8 cellular contexts compared by ENCODE assay signal in the genomic region with DNA sequence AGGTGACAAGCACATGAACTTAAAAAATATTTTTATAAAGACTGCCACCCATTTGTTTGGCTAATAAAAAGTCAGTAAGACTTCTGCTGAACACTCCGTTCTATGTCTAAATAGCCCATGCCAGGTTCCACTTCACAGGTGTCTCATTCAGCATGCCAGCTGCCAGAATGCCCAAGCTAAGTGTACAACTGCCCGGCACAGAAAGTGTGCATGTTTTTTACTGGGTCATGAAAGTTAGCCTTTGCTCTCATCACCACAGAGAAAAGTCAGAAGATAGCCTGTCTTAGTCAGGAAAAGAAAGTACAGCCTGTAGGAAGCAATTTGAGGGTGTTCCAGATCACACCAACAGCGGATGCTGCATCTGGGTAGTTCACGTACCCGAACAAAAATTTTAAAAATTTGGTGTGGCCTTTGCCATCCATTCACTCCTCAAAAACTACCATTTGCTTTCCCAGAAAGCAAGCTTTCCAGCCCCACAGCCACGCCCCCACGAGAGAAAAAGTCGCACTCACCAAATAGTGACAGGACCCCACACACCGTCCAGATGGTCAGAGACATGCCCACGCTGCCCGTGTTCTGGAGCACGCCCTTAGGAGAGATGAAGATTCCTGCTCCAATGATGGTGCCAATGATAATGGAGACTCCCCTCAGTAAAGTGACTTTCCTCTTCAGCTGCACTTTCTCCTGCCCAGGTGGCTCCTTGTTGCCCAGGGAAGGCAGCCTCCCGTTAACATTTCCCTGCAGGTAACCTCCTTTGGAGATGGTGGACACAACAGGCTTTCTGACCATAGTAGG. TPM values are rescaled to one million over a fixed set of nuclear protein-coding genes. Genes with fewer than 3 reads are reported as not detected.
DNase-seq lines count a peak whose midpoint lies in the region; ATAC-seq, FAIRE-seq and TF ChIP-seq lines count a peak whose summit lies in the region.

No MANE protein-coding gene starts in this region.

- TSS peak; percentile 85 for BruUV-seq in PC-3 (replicated peaks; lab: Mats Ljungman, UMichigan)

- peak overlapping the region; percentile 96 for H3K4me2 ChIP-seq in PC-3 (ENCODE audit: low read length)

- no peaks in the 10 kb centered on the region for H3K9me3 Mint-ChIP-seq in chondrocyte (ENCODE audit: low read depth)

- no peak for FAIRE-seq in H54 (lab: Jason Lieb, UNC)

- H3F3A ChIP-seq in PC-3 (ENCODE audit: low read length, unreplicated experiment) = no peaks in the 10 kb centered on the region

- H3K4me1 Mint-ChIP-seq in chondrocyte (ENCODE audit: low read depth) = peaks cover 51% of the 10 kb centered on the region

- peak overlapping the region; percentile 91 for H3K27ac ChIP-seq in PC-3 (ENCODE audit: low read length)

- peak overlapping the region; percentile 93 for H3K4me3 Mint-ChIP-seq in chondrocyte (ENCODE audit: unreplicated experiment)

- DNase-seq in EH (ENCODE audit: low read depth) (peak; percentile 84), H54 (ENCODE audit: insufficient read length, low spot score) (no peak), PC-3 (peak; percentile 30), chondrocyte (ENCODE audit: low spot score) (no peak), myocyte (ENCODE audit: low read depth) (peak; percentile 43), MV-4-11 (lab: John Stamatoyannopoulos, UW) (no peak), HPDE6-E6E7 (ENCODE audit: extremely low spot score) (no peak)

- POLR2A ChIA-PET in PC-3 (lab: Charles Lee; ENCODE audit: unreplicated experiment) = no interaction called here

- intact Hi-C loops in PC-3 (cut with micrococcal nuclease) = loop anchor here (1.0 to 10.0 kb wide), 3 partner anchors 33 to 163 kb away; no protein-coding TSS in a partner anchor

- ATAC-seq in PC-3 (peak; percentile 41), HG02884 (IDR thresholded peaks at IDR 0.05; ENCODE audit: unreplicated experiment) (no peak)

- H3K36me3 Mint-ChIP-seq in chondrocyte (ENCODE audit: low read depth) = no peaks in the 10 kb centered on the region

- peaks cover 29% of the 10 kb centered on the region for H3K4me1 ChIP-seq in PC-3 (ENCODE audit: insufficient read depth, low read length)

- H3K36me3 ChIP-seq in PC-3 (ENCODE audit: low read depth, low read length) = no peaks in the 10 kb centered on the region

- CTCF ChIA-PET in PC-3 (lab: Charles Lee) = interaction anchor here (0.7 kb wide), 1 partner anchor 19 kb away, joined by 4 read pairs; no protein-coding TSS in a partner anchor

- peaks cover 53% of the 10 kb centered on the region for H3K79me2 ChIP-seq in PC-3 (ENCODE audit: low read length)

- H3K9ac ChIP-seq in PC-3 (ENCODE audit: low read length) = peak overlapping the region; percentile 89

- TF ChIP-seq POLR2A in H54 (IDR thresholded peaks at IDR 0.05; ENCODE audit: low read depth, low read length) = peak; percentile 19; the same call in 1 of the 2 replicates

- no peaks in the 10 kb centered on the region for H3K9me2 ChIP-seq in PC-3 (replicated peaks; ENCODE audit: low read length)

- TF ChIP-seq CTCF in PC-3 (conservative IDR thresholded peaks at IDR 0.05; ENCODE audit: low read depth, low read length) (no peak), chondrocyte (IDR thresholded peaks at IDR 0.05) (no peak)

- no peaks in the 10 kb centered on the region for H3K27me3 Mint-ChIP-seq in chondrocyte (ENCODE audit: low read depth)

- H2AFZ ChIP-seq in PC-3 (ENCODE audit: low read length) = peak overlapping the region; percentile 60

- no peaks in the 10 kb centered on the region for H3K9me3 ChIP-seq in PC-3 (ENCODE audit: low read length)

- H4K20me1 ChIP-seq in PC-3 (ENCODE audit: low read length) = no peaks in the 10 kb centered on the region

- H3K27ac Mint-ChIP-seq in chondrocyte (ENCODE audit: unreplicated experiment) = peak overlapping the region; percentile 98

- no peaks in the 10 kb centered on the region for H3K27me3 ChIP-seq in PC-3 (ENCODE audit: low read length)

- H3K4me3 ChIP-seq in PC-3 (ENCODE audit: low read length) = peak overlapping the region; percentile 91

RNA-seq across cellular contexts. Expression of a gene that starts 0.7 kb away (rescaled TPM):
- total RNA-seq in PC-3 (2014; rRNA removed) = 13.3 and 14.0 TPM in 2 replicates
- 5.6 to 31.5 TPM (median 29.7 TPM) in 3 replicates for total RNA-seq in chondrocyte
- total RNA-seq in myocyte = 22.7 and 26.5 TPM in 2 replicates
- polyA plus RNA-seq in myocyte (2012) = 22.4 TPM

Comparison
In these comparisons a context has a peak if more than half of its experiments do, and no peak if none do; other contexts are left out.
1. DNase-seq: peak in EH (single experiment), PC-3 (single experiment) and myocyte (single experiment); none in H54 (single experiment), chondrocyte (single experiment), MV-4-11 (single experiment) and HPDE6-E6E7 (single experiment).